Comparison of ENCODE assay signal across 26 cellular contexts in genomic region chr11:44229003-44229570, GRCh38.
DNase-seq lines count a peak whose midpoint lies in the region; ATAC-seq, FAIRE-seq and TF ChIP-seq lines count a peak whose summit lies in the region.
"Had no signal": no experiment of that assay in that cellular context is flagged by ENCODE, and none has a peak within 500 bp of the region (broad histone marks: within the 10 kb centered on the region; RNA-seq: fewer than 3 reads in every experiment).

No MANE protein-coding gene starts in this region.

- no peak overlapping the region for H2BK12ac ChIP-seq in H1 (ENCODE audit: low read depth, low read length)

- H3K27me3 ChIP-seq in H1 (replicated peaks in 1 of 4; ENCODE audit: control insufficient read depth in 3 of 4, extremely low read depth in 1 of 4, insufficient read depth in 3 of 4, low read length in 3 of 4) (no peaks in the 10 kb centered on the region), prostate gland (replicated peaks; ENCODE audit: insufficient read depth) (no peaks in the 10 kb centered on the region), heart right ventricle (no peaks in the 10 kb centered on the region)
- H3K27me3 ChIP-seq: ascending aorta, Peyer's patch, upper lobe of right lung had no signal

- no peak overlapping the region for H3K4me3 ChIP-seq in H1 (ENCODE audit: extremely low read depth in 1 of 4, insufficient read depth in 2 of 4, low read depth in 3 of 4, low read length in 4 of 4)
- H3K4me3 ChIP-seq in prostate gland, result no peak overlapping the region
- no peak overlapping the region for H3K4me3 ChIP-seq in heart right ventricle
- H3K4me3 ChIP-seq: ascending aorta, Peyer's patch, upper lobe of right lung had no signal

- no peaks in the 10 kb centered on the region for H3K9me3 ChIP-seq in H1 (ENCODE audit: insufficient read depth in 2 of 2, low read depth in 1 of 2, low read length in 1 of 2)
- H3K9me3 ChIP-seq in prostate gland, result no peaks in the 10 kb centered on the region
- no peaks in the 10 kb centered on the region for H3K9me3 ChIP-seq in heart right ventricle
- H3K9me3 ChIP-seq: ascending aorta, Peyer's patch, upper lobe of right lung had no signal

- ATAC-seq in HG02610 (IDR thresholded peaks at IDR 0.05; ENCODE audit: unreplicated experiment), result no peak
- ATAC-seq in heart right ventricle, result no peak
- ATAC-seq: activated T-helper 17 cell treated with anti-CD3 and anti-CD28 coated beads, Interleukin-2, amount 50 U/mL, for 72 hours; upper lobe of right lung had no signal

- H2AK5ac ChIP-seq in H1 (ENCODE audit: low read depth, low read length), result 0 out of 2 replicates have a peak overlapping the region, but pooled peaks have one; percentile 41

- no peaks in the 10 kb centered on the region for H3K23me2 ChIP-seq in H1 (ENCODE audit: low read depth, low read length)

- H3K9me3 Mint-ChIP-seq in HFFc6 (no peaks in the 10 kb centered on the region), type B pancreatic cell (no peaks in the 10 kb centered on the region)
- H3K9me3 Mint-ChIP-seq: activated T-helper 17 cell treated with anti-CD3 and anti-CD28 coated beads, Interleukin-2, amount 50 U/mL, for 72 hours; H9 had no signal

- H3K18ac ChIP-seq in H1 (ENCODE audit: extremely low read depth, low read length), result no peak overlapping the region

- no peak overlapping the region for H3K23ac ChIP-seq in H1 (ENCODE audit: insufficient read length)

- H3K4me1 Mint-ChIP-seq in HFFc6 (ENCODE audit: low read depth), result peaks cover 36% of the 10 kb centered on the region
- H3K4me1 Mint-ChIP-seq in type B pancreatic cell (ENCODE audit: unreplicated experiment), result peaks cover 18% of the 10 kb centered on the region
- H3K4me1 Mint-ChIP-seq: activated T-helper 17 cell treated with anti-CD3 and anti-CD28 coated beads, Interleukin-2, amount 50 U/mL, for 72 hours; H9 had no signal

- H4K8ac ChIP-seq in H1 (ENCODE audit: extremely low read depth, insufficient read depth, low read length), result no peak overlapping the region

- TF ChIP-seq CTCF in HFFc6 (IDR thresholded peaks at IDR 0.05) (no peak), H1 (IDR thresholded peaks at IDR 0.05; ENCODE audit: control extremely low read depth in 1 of 3, insufficient read depth in 1 of 3, low read depth in 1 of 3, low read length in 3 of 3) (no peak), prostate gland (IDR thresholded peaks at IDR 0.05) (no peak), heart right ventricle (IDR thresholded peaks at IDR 0.05) (no peak), type B pancreatic cell (conservative IDR thresholded peaks at IDR 0.05) (no peak), GM13976 (IDR thresholded peaks at IDR 0.05; ENCODE audit: borderline replicate concordance, control extremely low read depth, extremely low read depth, insufficient read depth, missing control alignments) (no peak)

- in situ Hi-C loops in GM13976 (cut with MboI; ENCODE audit: low sequenced_read_pairs, unreplicated experiment), result no loop called here

- H3K4me3 Mint-ChIP-seq in HFFc6 (no peak overlapping the region), type B pancreatic cell (no peak overlapping the region)
- H3K4me3 Mint-ChIP-seq: activated naive CD8-positive, alpha-beta T cell; activated T-helper 17 cell treated with anti-CD3 and anti-CD28 coated beads, Interleukin-2, amount 50 U/mL, for 72 hours; H9 had no signal

- H3K14ac ChIP-seq in H1 (ENCODE audit: insufficient read length), result no peak overlapping the region

- no peak for DNase-seq in HFFc6
- DNase-seq in NCI-H2081 treated with DMSO at 0.1 percent for 48 hours (lab: John Stamatoyannopoulos, UW), result peak; percentile 82
- DNase-seq in H1 (ENCODE audit: low read depth in 1 of 2, low spot score in 2 of 2), result no peak
- peak; percentile 78 for DNase-seq in prostate gland (ENCODE audit: low spot score)
- no peak for DNase-seq in heart right ventricle
- DNase-seq in type B pancreatic cell (ENCODE audit: extremely low spot score, unreplicated experiment), result no peak
- DNase-seq in GM13976 (ENCODE audit: low spot score), result no peak
- DNase-seq: activated CD4-positive, alpha-beta T cell treated with anti-CD3 and anti-CD28 coated beads, Interleukin-2, amount 50 U/mL, for 48 hours; activated CD8-positive, alpha-beta memory T cell treated with anti-CD3 and anti-CD28 coated beads, Interleukin-2, amount 50 U/mL, for 4 hours; C1 segment of cervical spinal cord; Calu3; cerebellar nuclear complex; DND-41; H9; Kasumi-1; NCI-H1105; NCI-H510A; Peyer's patch; SIG-M5; upper lobe of right lung had no signal

- intact Hi-C loops in prostate gland (cut with DNase I), result no loop called here
- intact Hi-C loops in heart right ventricle (cut with DNase I), result loop anchor here in 1 of 10 donors (5.0 kb wide), 1 partner anchor 87 kb away; no protein-coding TSS in a partner anchor

- no peak for TF ChIP-seq RAD21 in H1 (IDR thresholded peaks at IDR 0.05 in 1 of 2, conservative IDR thresholded peaks at IDR 0.05 in 1 of 2; ENCODE audit: low read depth in 2 of 2, low read length in 2 of 2)

- H3K36me3 ChIP-seq in H1 (ENCODE audit: control insufficient read depth in 2 of 4, insufficient read depth in 4 of 4, low read length in 3 of 4) (no peaks in the 10 kb centered on the region), prostate gland (no peaks in the 10 kb centered on the region), heart right ventricle (peaks cover 0 to 20% (median 0%) of the 10 kb centered on the region in 9 donors)
- H3K36me3 ChIP-seq: ascending aorta had no signal

- no peak overlapping the region for H2BK15ac ChIP-seq in H1 (ENCODE audit: low read length)

- peaks cover 0 to 4% (median 0%) of the 10 kb centered on the region in 4 experiments; a peak in 1 of 7 replicates for H3K4me1 ChIP-seq in H1 (replicated peaks in 1 of 4; ENCODE audit: control insufficient read depth in 3 of 4, insufficient read depth in 4 of 4, low read length in 3 of 4)
- no peaks in the 10 kb centered on the region for H3K4me1 ChIP-seq in prostate gland (replicated peaks)
- H3K4me1 ChIP-seq in heart right ventricle, result peaks cover 0 to 27% (median 8%) of the 10 kb centered on the region in 9 donors
- H3K4me1 ChIP-seq: ascending aorta, Peyer's patch, upper lobe of right lung had no signal

- H3K27me3 Mint-ChIP-seq in HFFc6 (ENCODE audit: insufficient read depth), result no peaks in the 10 kb centered on the region; the same call in 1 of the 2 replicates
- H3K27me3 Mint-ChIP-seq in type B pancreatic cell, result no peaks in the 10 kb centered on the region
- H3K27me3 Mint-ChIP-seq: activated naive CD8-positive, alpha-beta T cell; activated T-helper 17 cell treated with anti-CD3 and anti-CD28 coated beads, Interleukin-2, amount 50 U/mL, for 72 hours had no signal

- no peak for TF ChIP-seq POLR2A in H1 (IDR thresholded peaks at IDR 0.05; ENCODE audit: control extremely low read depth in 1 of 2, low read depth in 2 of 2, low read length in 2 of 2)
- TF ChIP-seq POLR2A in prostate gland (IDR thresholded peaks at IDR 0.05), result no peak

- H4K20me1 ChIP-seq in H1 (replicated peaks in 1 of 2; ENCODE audit: control insufficient read depth in 1 of 2, insufficient read depth in 2 of 2, low read length in 2 of 2), result no peaks in the 10 kb centered on the region

- TF ChIP-seq EP300 in H1 (IDR thresholded peaks at IDR 0.05; ENCODE audit: borderline replicate concordance in 1 of 2, low read depth in 2 of 2, low read length in 2 of 2), result no peak

- H3K4me2 ChIP-seq in H1 (ENCODE audit: insufficient read depth in 1 of 2, low read depth in 2 of 2, low read length in 2 of 2), result no peak overlapping the region

- H3K79me2 ChIP-seq in H1 (ENCODE audit: control insufficient read depth in 1 of 2, insufficient read depth in 2 of 2, low read length in 2 of 2), result no peaks in the 10 kb centered on the region

- CTCF ChIA-PET in H1 (lab: Charles Lee; ENCODE audit: partially characterized antibody), result interaction anchor here (0.8 to 1.7 kb wide), 3 partner anchors 10 to 23 kb away, joined by 3 to 4 read pairs (median 4); no protein-coding TSS in a partner anchor

- H4K5ac ChIP-seq in H1 (ENCODE audit: insufficient read length, low read depth, low read length), result no peak overlapping the region

- H2AFZ ChIP-seq in H1 (ENCODE audit: low read length), result no peak overlapping the region

- POLR2A ChIA-PET in H1 (lab: Charles Lee; ENCODE audit: partially characterized antibody), result no interaction called here

- H3K27ac ChIP-seq in H1 (ENCODE audit: low read depth, low read length) (no peak overlapping the region), prostate gland (no peak overlapping the region), heart right ventricle (no peak overlapping the region)
- H3K27ac ChIP-seq: ascending aorta, HL-60, Peyer's patch, upper lobe of right lung had no signal

- no peaks in the 10 kb centered on the region; the same call in 1 of the 2 replicates for H3K79me1 ChIP-seq in H1 (ENCODE audit: low read depth, low read length)

- H3K27ac Mint-ChIP-seq in HFFc6 (peak overlapping the region; percentile 48), type B pancreatic cell (no peak overlapping the region)
- H3K27ac Mint-ChIP-seq: activated naive CD8-positive, alpha-beta T cell; activated T-helper 17 cell treated with anti-CD3 and anti-CD28 coated beads, Interleukin-2, amount 50 U/mL, for 72 hours had no signal

- H3K36me3 Mint-ChIP-seq in HFFc6 (ENCODE audit: low read depth) (no peaks in the 10 kb centered on the region; the same call in 1 of the 2 replicates), type B pancreatic cell (peaks cover 6% of the 10 kb centered on the region)

- no peak overlapping the region for H3K56ac ChIP-seq in H1 (replicated peaks; ENCODE audit: insufficient read length, low read depth, low read length)

- H2BK5ac ChIP-seq in H1 (ENCODE audit: low read depth, low read length), result no peak overlapping the region

- FAIRE-seq in H1 (lab: Jason Lieb, UNC), result no peak
- FAIRE-seq: GM12891 had no signal

- no peak overlapping the region for H4K91ac ChIP-seq in H1 (replicated peaks; ENCODE audit: insufficient read length, low read length)

- no peak overlapping the region for H3K4ac ChIP-seq in H1 (replicated peaks; ENCODE audit: insufficient read length, low read depth, low read length)

- WGBS in H1 (ENCODE audit: extremely low coverage in 1 of 2, insufficient coverage in 1 of 2, insufficient read length in 1 of 2, insufficient replicate concordance in 2 of 2, low coverage in 1 of 2, low lambda C conversion rate in 2 of 2, missing lambda C conversion rate in 1 of 2), 2 experiments, result 88% methylated on average over 7 of the region's 7 CpGs; no CpG with 5 or more reads in 1 of the 2 experiments
- 30% methylated on average over 7 of the region's 7 CpGs for WGBS in prostate gland
- 95 to 96% methylated on average over 7 of the region's 7 CpGs for WGBS in heart right ventricle, 2 donors

- no peak overlapping the region for H3K9ac ChIP-seq in H1 (replicated peaks in 1 of 4; ENCODE audit: extremely low read depth in 1 of 4, low read depth in 3 of 4, low read length in 3 of 4)

- no peak overlapping the region for H2BK20ac ChIP-seq in H1 (ENCODE audit: low read length)

- no peak overlapping the region for H2BK120ac ChIP-seq in H1 (replicated peaks; ENCODE audit: low read depth, low read length)

TF ChIP-seq in H1, 55 proteins besides CTCF, POLR2A, EP300 and RAD21:
- TF ChIP-seq SP1 (IDR thresholded peaks at IDR 0.05; ENCODE audit: low read depth, low read length) (no peak), HDAC2 (IDR thresholded peaks at IDR 0.05; ENCODE audit: borderline replicate concordance in 1 of 2, low read depth in 2 of 2, low read length in 2 of 2) (no peak)
TF ChIP-seq in H1: peak in this region for 0.

Comparison
In these comparisons a context has a peak if more than half of its experiments do, and no peak if none do; other contexts are left out.
1. DNase-seq: peak in NCI-H2081 treated with DMSO at 0.1 percent for 48 hours (single experiment) and prostate gland (single experiment); none in HFFc6 (single experiment), H1 (0 of 2), heart right ventricle (0 of 2), type B pancreatic cell (single experiment) and GM13976 (single experiment).